In genomic region chr4:84684361-84684760, GRCh38 we compare ENCODE assay signal across 26 cellular contexts.
"Had no signal": no experiment of that assay in that cellular context is flagged by ENCODE, and none has a peak within 500 bp of the region (broad histone marks: within the 10 kb centered on the region; RNA-seq: fewer than 3 reads in every experiment).

No MANE protein-coding gene starts in this region.

- H3K9me3 ChIP-seq: breast epithelium, pancreas, prostate gland, stomach, suprapubic skin, transverse colon had no signal

- H3K27ac ChIP-seq: breast epithelium, pancreas, prostate gland, stomach, transverse colon had no signal

- ATAC-seq: activated CD4-positive, alpha-beta T cell treated with anti-CD3 and anti-CD28 coated beads for 36 hours; activated CD8-positive, alpha-beta T cell treated with anti-CD3 and anti-CD28 coated beads, Interleukin-2, amount 10 ng/mL, durations not matched to agents 7 days and 5 days; left cardiac atrium; pancreas; sciatic nerve had no signal

- H3K4me3 Mint-ChIP-seq: activated CD4-positive, alpha-beta T cell treated with anti-CD3 and anti-CD28 coated beads for 36 hours; activated CD8-positive, alpha-beta T cell treated with anti-CD3 and anti-CD28 coated beads, Interleukin-2, amount 10 ng/mL, durations not matched to agents 7 days and 5 days; activated naive CD4-positive, alpha-beta T cell treated with anti-CD3 and anti-CD28 coated beads for 36 hours; activated naive CD8-positive, alpha-beta T cell treated with anti-CD3 and anti-CD28 coated beads for 36 hours; central memory CD8-positive, alpha-beta T cell; mesothelial cell of epicardium; naive B cell; stimulated activated effector memory CD8-positive, alpha-beta T cell treated with anti-CD3 and anti-CD28 coated beads, Interleukin-12 subunit alpha, Interleukin-12 subunit beta, amount 100 ng/mL, for 72 hours had no signal

- H3K27me3 ChIP-seq: breast epithelium, pancreas, stomach, suprapubic skin, transverse colon had no signal

- H3K27me3 Mint-ChIP-seq: activated CD4-positive, alpha-beta T cell treated with anti-CD3 and anti-CD28 coated beads for 36 hours; central memory CD8-positive, alpha-beta T cell; naive B cell had no signal

- DNase-seq: activated CD4-positive, alpha-beta T cell treated with anti-CD3 and anti-CD28 coated beads for 36 hours; activated CD4-positive, CD25-positive, alpha-beta regulatory T cell; activated CD8-positive, alpha-beta T cell treated with anti-CD3 and anti-CD28 coated beads, Interleukin-2, amount 10 ng/mL, durations not matched to agents 7 days and 5 days; activated effector memory CD4-positive, alpha-beta T cell treated with anti-CD3 and anti-CD28 coated beads, Interleukin-2, amount 50 U/mL, for 16 hours; activated naive CD4-positive, alpha-beta T cell treated with anti-CD3 and anti-CD28 coated beads for 36 hours; activated naive CD8-positive, alpha-beta T cell treated with anti-CD3 and anti-CD28 coated beads for 36 hours; activated T-cell treated with anti-CD3 and anti-CD28 coated beads for 4 hours; dermis blood vessel endothelial cell; effector CD8-positive, alpha-beta T cell; glutamatergic neuron; islet precursor cell; left cardiac atrium; naive B cell; pancreas; retina; stimulated activated CD4-positive, alpha-beta T cell treated with anti-CD3 and anti-CD28 coated beads, Interleukin-4, amount 100 ng/mL, for 24 hours; stomach; transverse colon had no signal

- H3K9me3 Mint-ChIP-seq: activated naive CD4-positive, alpha-beta T cell treated with anti-CD3 and anti-CD28 coated beads for 36 hours; activated naive CD8-positive, alpha-beta T cell treated with anti-CD3 and anti-CD28 coated beads for 36 hours; central memory CD8-positive, alpha-beta T cell; mesothelial cell of epicardium; naive B cell; stimulated activated effector memory CD8-positive, alpha-beta T cell treated with anti-CD3 and anti-CD28 coated beads, Interleukin-12 subunit alpha, Interleukin-12 subunit beta, amount 100 ng/mL, for 72 hours had no signal

- H3K4me3 ChIP-seq: breast epithelium, pancreas, prostate gland, skin epidermis, stomach, suprapubic skin, transverse colon had no signal

- H3K4me1 Mint-ChIP-seq: central memory CD8-positive, alpha-beta T cell; naive B cell; stimulated activated effector memory CD8-positive, alpha-beta T cell treated with anti-CD3 and anti-CD28 coated beads, Interleukin-12 subunit alpha, Interleukin-12 subunit beta, amount 100 ng/mL, for 72 hours had no signal

- H3K27ac Mint-ChIP-seq: activated CD4-positive, alpha-beta T cell treated with anti-CD3 and anti-CD28 coated beads for 36 hours; activated CD8-positive, alpha-beta T cell treated with anti-CD3 and anti-CD28 coated beads, Interleukin-2, amount 10 ng/mL, durations not matched to agents 7 days and 5 days; activated naive CD4-positive, alpha-beta T cell treated with anti-CD3 and anti-CD28 coated beads for 36 hours; activated naive CD8-positive, alpha-beta T cell treated with anti-CD3 and anti-CD28 coated beads for 36 hours; mesothelial cell of epicardium; naive B cell; stimulated activated effector memory CD8-positive, alpha-beta T cell treated with anti-CD3 and anti-CD28 coated beads, Interleukin-12 subunit alpha, Interleukin-12 subunit beta, amount 100 ng/mL, for 72 hours had no signal

- H3K36me3 ChIP-seq: prostate gland had no signal

- H3K36me3 Mint-ChIP-seq: activated naive CD8-positive, alpha-beta T cell treated with anti-CD3 and anti-CD28 coated beads for 36 hours; naive B cell; stimulated activated effector memory CD8-positive, alpha-beta T cell treated with anti-CD3 and anti-CD28 coated beads, Interleukin-12 subunit alpha, Interleukin-12 subunit beta, amount 100 ng/mL, for 72 hours had no signal

- H3K4me1 ChIP-seq: prostate gland had no signal
